8 cellular contexts compared by ENCODE assay signal in genomic region chr22:21652010-21652546, GRCh38. TPM values are rescaled to one million over a fixed set of nuclear protein-coding genes. Genes with fewer than 3 reads are reported as not detected.
DNase-seq lines count a peak whose midpoint lies in the region; ATAC-seq and TF ChIP-seq lines count a peak whose summit lies in the region.

No MANE protein-coding gene starts in this region.

- peak in 13 of 14 donors; percentile 18 to 83 (median 63) for DNase-seq in C1 segment of cervical spinal cord (lab: John Stamatoyannopoulos, UW)
- DNase-seq in GM19238 (ENCODE audit: insufficient read length, low spot score), result peak; percentile 92
- peak; percentile 69 for DNase-seq in NCI-H748 treated with DMSO at 0.1 percent for 48 hours (lab: John Stamatoyannopoulos, UW)
- DNase-seq in activated CD4-positive, alpha-beta T cell treated with anti-CD3 and anti-CD28 coated beads, Interleukin-2, amount 50 U/mL, for 24 hours (ENCODE audit: low read depth in 1 of 2, low spot score in 1 of 2), result peak; percentile 67 to 80
- DNase-seq in ecto neural progenitor cell (ENCODE audit: low spot score), result peak; percentile 97
- peak; percentile 91 for DNase-seq in lung (ENCODE audit: low spot score)
- DNase-seq in stimulated activated CD4-positive, alpha-beta T cell treated with anti-CD3 and anti-CD28 coated beads, Interleukin-4, amount 100 ng/mL, for 48 hours (ENCODE audit: low read depth in 2 of 2), result peak; percentile 85

- ATAC-seq in HG03378 (IDR thresholded peaks at IDR 0.05; ENCODE audit: unreplicated experiment) (peak; percentile 72), lung (ENCODE audit: insufficient read depth, low FRiP score) (peak; percentile 92)

- H3K27me3 ChIP-seq in lung (ENCODE audit: control insufficient read depth, insufficient read depth), result no peaks in the 10 kb centered on the region

- H3K4me1 ChIP-seq in lung (ENCODE audit: control insufficient read depth in 2 of 2, insufficient read depth in 2 of 2, low read length in 2 of 2), result peaks cover 5% of the 10 kb centered on the region in 2 donors

- TF ChIP-seq CTCF in lung (IDR thresholded peaks at IDR 0.05; ENCODE audit: control extremely low read depth, extremely low read depth), result no peak

- H3K9me3 ChIP-seq in lung (ENCODE audit: control insufficient read depth in 2 of 2, insufficient read depth in 1 of 2, low read length in 1 of 2), result no peaks in the 10 kb centered on the region

- peaks cover 0 to 3% of the 10 kb centered on the region in 2 donors for H3K36me3 ChIP-seq in lung (ENCODE audit: control insufficient read depth in 2 of 2, insufficient read depth in 2 of 2, low read length in 2 of 2)

- peak overlapping the region; percentile 36 for H3K4me3 ChIP-seq in lung

- no peak overlapping the region for H3K27ac ChIP-seq in lung (ENCODE audit: low read depth in 1 of 2, low read length in 1 of 2)

- 0% methylated on average over 43 to 44 of the region's 44 CpGs for WGBS in lung, 2 donors

RNA-seq across cellular contexts. Expression of gene SDF2L1, which starts 10.0 kb away (rescaled TPM):
- total RNA-seq in lung, result 100 to 1,000 TPM in 1 of 2 donors, 1 to 10 TPM in 1; 7.3 to 116 TPM
- 100 to 1,000 TPM in 1 of 2 donors, 10 to 100 TPM in 1; 40.0 to 200 TPM for polyA plus RNA-seq in lung

RNA-seq across cellular contexts. Expression of gene PPIL2, which starts 13.7 kb away (rescaled TPM):
- 10 to 100 TPM; 34.4 to 44.0 TPM for total RNA-seq in lung
- polyA plus RNA-seq in lung, result 10 to 100 TPM; 23.0 to 29.8 TPM

RNA-seq across cellular contexts. Expression of gene CCDC116, which starts 19.5 kb away (rescaled TPM):
- under 1 TPM; 0.71 to 0.74 TPM for total RNA-seq in lung
- under 1 TPM; 0.37 to 0.73 TPM for polyA plus RNA-seq in lung

RNA-seq across cellular contexts. Expression of gene YDJC, which starts 22.3 kb away (rescaled TPM):
- 10 to 100 TPM; 11.0 to 26.2 TPM for total RNA-seq in lung
- 10 to 100 TPM; 36.5 to 41.1 TPM for polyA plus RNA-seq in lung
